In the genomic region with DNA sequence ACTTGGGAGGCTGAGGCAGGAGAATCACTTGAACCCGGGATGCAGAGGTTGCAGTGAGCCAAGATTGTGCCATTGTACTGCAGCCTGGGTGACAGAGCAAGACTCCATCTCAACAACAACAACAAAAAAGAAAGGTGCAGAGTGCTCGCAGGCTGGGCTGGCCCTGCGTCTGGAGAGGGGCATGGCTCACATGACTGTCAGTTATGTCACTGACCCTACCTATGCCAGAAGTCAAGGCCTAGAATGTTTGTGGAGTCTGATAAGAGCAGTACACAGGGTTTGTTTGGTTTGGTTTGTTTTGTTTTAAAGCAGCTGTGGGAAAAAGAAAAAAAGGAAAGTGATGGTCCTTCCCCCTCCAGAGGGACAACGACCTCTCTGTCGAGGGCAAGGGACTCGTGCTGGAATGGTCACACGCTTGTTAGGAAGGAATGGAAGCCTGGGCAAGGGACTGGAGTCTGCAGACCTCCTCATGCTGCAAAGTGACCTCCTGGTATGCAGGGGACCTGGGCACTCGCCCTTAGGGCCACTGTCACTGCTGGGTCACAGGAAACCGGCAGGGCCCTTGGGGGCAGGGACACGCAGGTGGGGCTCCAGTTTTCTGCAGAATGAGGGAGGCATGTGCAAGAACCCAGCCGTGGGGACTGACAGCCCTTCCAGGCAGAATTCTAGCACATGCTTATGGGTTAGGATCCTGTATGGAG, we compare ENCODE assay signal across 1 cellular context.
TF ChIP-seq lines count a peak whose summit lies in the region.

No MANE protein-coding gene starts in this region.

TF ChIP-seq in HepG2, 621 proteins besides CTCF, POLR2A, EP300 and RAD21 (continued from another document and continues in another):
- peak; percentile 94 for TF ChIP-seq ZFP91 (CRISPR knock-in tag; IDR thresholded peaks at IDR 0.05; ENCODE audit: borderline replicate concordance)
- TF ChIP-seq ZNF17 (CRISPR knock-in tag; IDR thresholded peaks at IDR 0.05) = 0 out of 2 replicates have a peak, but pooled peaks have one; percentile 14
- peak; percentile 41; the same call in 1 of the 2 replicates for TF ChIP-seq RFX3 (CRISPR knock-in tag; IDR thresholded peaks at IDR 0.05)
- no peak for TF ChIP-seq ZNF234 (CRISPR knock-in tag; conservative IDR thresholded peaks at IDR 0.05)
- TF ChIP-seq, protein P1, sequence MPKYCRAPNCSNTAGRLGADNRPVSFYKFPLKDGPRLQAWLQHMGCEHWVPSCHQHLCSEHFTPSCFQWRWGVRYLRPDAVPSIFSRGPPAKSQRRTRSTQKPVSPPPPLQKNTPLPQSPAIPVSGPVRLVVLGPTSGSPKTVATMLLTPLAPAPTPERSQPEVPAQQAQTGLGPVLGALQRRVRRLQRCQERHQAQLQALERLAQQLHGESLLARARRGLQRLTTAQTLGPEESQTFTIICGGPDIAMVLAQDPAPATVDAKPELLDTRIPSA (CRISPR knock-in tag; IDR thresholded peaks at IDR 0.05; ENCODE audit: borderline replicate concordance) = no peak
- TF ChIP-seq, protein P2, sequence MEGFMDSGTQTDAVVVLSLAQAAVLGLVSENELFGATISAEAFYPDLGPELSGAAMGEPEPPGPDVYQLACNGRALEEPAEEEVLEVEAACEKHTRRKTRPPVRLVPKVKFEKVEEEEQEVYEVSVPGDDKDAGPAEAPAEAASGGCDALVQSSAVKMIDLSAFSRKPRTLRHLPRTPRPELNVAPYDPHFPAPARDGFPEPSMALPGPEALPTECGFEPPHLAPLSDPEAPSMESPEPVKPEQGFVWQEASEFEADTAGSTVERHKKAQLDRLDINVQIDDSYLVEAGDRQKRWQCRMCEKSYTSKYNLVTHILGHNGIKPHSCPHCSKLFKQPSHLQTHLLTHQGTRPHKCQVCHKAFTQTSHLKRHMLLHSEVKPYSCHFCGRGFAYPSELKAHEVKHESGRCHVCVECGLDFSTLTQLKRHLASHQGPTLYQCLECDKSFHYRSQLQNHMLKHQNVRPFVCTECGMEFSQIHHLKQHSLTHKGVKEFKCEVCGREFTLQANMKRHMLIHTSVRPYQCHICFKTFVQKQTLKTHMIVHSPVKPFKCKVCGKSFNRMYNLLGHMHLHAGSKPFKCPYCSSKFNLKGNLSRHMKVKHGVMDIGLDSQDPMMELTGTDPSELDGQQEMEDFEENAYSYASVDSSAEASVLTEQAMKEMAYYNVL (CRISPR knock-in tag; IDR thresholded peaks at IDR 0.05; ENCODE audit: borderline replicate concordance) = peak; percentile 96
- TF ChIP-seq ZNF737 (CRISPR knock-in tag; IDR thresholded peaks at IDR 0.05; ENCODE audit: borderline replicate concordance) = no peak
- TF ChIP-seq HOXA5 (CRISPR knock-in tag; IDR thresholded peaks at IDR 0.05) = peak; percentile 93
- TF ChIP-seq, protein P3, sequence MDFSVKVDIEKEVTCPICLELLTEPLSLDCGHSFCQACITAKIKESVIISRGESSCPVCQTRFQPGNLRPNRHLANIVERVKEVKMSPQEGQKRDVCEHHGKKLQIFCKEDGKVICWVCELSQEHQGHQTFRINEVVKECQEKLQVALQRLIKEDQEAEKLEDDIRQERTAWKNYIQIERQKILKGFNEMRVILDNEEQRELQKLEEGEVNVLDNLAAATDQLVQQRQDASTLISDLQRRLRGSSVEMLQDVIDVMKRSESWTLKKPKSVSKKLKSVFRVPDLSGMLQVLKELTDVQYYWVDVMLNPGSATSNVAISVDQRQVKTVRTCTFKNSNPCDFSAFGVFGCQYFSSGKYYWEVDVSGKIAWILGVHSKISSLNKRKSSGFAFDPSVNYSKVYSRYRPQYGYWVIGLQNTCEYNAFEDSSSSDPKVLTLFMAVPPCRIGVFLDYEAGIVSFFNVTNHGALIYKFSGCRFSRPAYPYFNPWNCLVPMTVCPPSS (IDR thresholded peaks at IDR 0.05) = no peak
- TF ChIP-seq HOMEZ (CRISPR knock-in tag; IDR thresholded peaks at IDR 0.05; ENCODE audit: low read depth) = peak; percentile 91
- TF ChIP-seq HOXD1 (CRISPR knock-in tag; IDR thresholded peaks at IDR 0.05) = peak; percentile 72; the same call in 1 of the 2 replicates
- peak; percentile 75; the same call in 1 of the 2 replicates for TF ChIP-seq ZNF121 (CRISPR knock-in tag; IDR thresholded peaks at IDR 0.05)
- no peak for TF ChIP-seq TCF12 (IDR thresholded peaks at IDR 0.05)
- TF ChIP-seq TCF12 (CRISPR knock-in tag; IDR thresholded peaks at IDR 0.05) = peak; percentile 98
- peak; percentile 70; the same call in 1 of the 2 replicates for TF ChIP-seq RNF2 (conservative IDR thresholded peaks at IDR 0.05; ENCODE audit: low read depth)
- 0 out of 2 replicates have a peak, but pooled peaks have one; percentile 25 for TF ChIP-seq RFX5 (IDR thresholded peaks at IDR 0.05; ENCODE audit: low read depth, low read length)
- TF ChIP-seq, protein P4, sequence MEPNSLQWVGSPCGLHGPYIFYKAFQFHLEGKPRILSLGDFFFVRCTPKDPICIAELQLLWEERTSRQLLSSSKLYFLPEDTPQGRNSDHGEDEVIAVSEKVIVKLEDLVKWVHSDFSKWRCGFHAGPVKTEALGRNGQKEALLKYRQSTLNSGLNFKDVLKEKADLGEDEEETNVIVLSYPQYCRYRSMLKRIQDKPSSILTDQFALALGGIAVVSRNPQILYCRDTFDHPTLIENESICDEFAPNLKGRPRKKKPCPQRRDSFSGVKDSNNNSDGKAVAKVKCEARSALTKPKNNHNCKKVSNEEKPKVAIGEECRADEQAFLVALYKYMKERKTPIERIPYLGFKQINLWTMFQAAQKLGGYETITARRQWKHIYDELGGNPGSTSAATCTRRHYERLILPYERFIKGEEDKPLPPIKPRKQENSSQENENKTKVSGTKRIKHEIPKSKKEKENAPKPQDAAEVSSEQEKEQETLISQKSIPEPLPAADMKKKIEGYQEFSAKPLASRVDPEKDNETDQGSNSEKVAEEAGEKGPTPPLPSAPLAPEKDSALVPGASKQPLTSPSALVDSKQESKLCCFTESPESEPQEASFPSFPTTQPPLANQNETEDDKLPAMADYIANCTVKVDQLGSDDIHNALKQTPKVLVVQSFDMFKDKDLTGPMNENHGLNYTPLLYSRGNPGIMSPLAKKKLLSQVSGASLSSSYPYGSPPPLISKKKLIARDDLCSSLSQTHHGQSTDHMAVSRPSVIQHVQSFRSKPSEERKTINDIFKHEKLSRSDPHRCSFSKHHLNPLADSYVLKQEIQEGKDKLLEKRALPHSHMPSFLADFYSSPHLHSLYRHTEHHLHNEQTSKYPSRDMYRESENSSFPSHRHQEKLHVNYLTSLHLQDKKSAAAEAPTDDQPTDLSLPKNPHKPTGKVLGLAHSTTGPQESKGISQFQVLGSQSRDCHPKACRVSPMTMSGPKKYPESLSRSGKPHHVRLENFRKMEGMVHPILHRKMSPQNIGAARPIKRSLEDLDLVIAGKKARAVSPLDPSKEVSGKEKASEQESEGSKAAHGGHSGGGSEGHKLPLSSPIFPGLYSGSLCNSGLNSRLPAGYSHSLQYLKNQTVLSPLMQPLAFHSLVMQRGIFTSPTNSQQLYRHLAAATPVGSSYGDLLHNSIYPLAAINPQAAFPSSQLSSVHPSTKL (CRISPR knock-in tag; IDR thresholded peaks at IDR 0.05) = peak; percentile 100
- TF ChIP-seq CREB1 (IDR thresholded peaks at IDR 0.05) = peak; percentile 75
- no peak; the same call in 1 of the 2 replicates for TF ChIP-seq CREB1 (CRISPR knock-in tag; IDR thresholded peaks at IDR 0.05)
- TF ChIP-seq ZNF280B (CRISPR knock-in tag; IDR thresholded peaks at IDR 0.05; ENCODE audit: borderline replicate concordance) = no peak; the same call in 1 of the 2 replicates
- TF ChIP-seq, protein P5, sequence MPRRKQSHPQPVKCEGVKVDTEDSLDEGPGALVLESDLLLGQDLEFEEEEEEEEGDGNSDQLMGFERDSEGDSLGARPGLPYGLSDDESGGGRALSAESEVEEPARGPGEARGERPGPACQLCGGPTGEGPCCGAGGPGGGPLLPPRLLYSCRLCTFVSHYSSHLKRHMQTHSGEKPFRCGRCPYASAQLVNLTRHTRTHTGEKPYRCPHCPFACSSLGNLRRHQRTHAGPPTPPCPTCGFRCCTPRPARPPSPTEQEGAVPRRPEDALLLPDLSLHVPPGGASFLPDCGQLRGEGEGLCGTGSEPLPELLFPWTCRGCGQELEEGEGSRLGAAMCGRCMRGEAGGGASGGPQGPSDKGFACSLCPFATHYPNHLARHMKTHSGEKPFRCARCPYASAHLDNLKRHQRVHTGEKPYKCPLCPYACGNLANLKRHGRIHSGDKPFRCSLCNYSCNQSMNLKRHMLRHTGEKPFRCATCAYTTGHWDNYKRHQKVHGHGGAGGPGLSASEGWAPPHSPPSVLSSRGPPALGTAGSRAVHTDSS (CRISPR knock-in tag; conservative IDR thresholded peaks at IDR 0.05) = 0 out of 2 replicates have a peak, but pooled peaks have one; percentile 68
- peak; percentile 95 for TF ChIP-seq ZNF800 (CRISPR knock-in tag; IDR thresholded peaks at IDR 0.05)
- peak; percentile 95; the same call in 1 of the 2 replicates for TF ChIP-seq NR1H2 (CRISPR knock-in tag; IDR thresholded peaks at IDR 0.05; ENCODE audit: borderline replicate concordance, low read depth)
- no peak for TF ChIP-seq HNRNPH1 (optimal IDR thresholded peaks at IDR 0.05; ENCODE audit: low read depth, low read length)
- TF ChIP-seq CBFB (CRISPR knock-in tag; IDR thresholded peaks at IDR 0.05) = peak; percentile 87
- no peak for TF ChIP-seq NRL (CRISPR knock-in tag; IDR thresholded peaks at IDR 0.05; ENCODE audit: borderline replicate concordance)
- TF ChIP-seq SYNCRIP (IDR thresholded peaks at IDR 0.05; ENCODE audit: insufficient read depth, low read depth, low read length) = no peak
- no peak for TF ChIP-seq ZNF775 (CRISPR knock-in tag; IDR thresholded peaks at IDR 0.05; ENCODE audit: borderline replicate concordance)
- no peak; the same call in 1 of the 2 replicates for TF ChIP-seq ZNF761 (CRISPR knock-in tag; conservative IDR thresholded peaks at IDR 0.05)
- no peak for TF ChIP-seq NONO (IDR thresholded peaks at IDR 0.05)
- peak; percentile 98 for TF ChIP-seq NONO (CRISPR knock-in tag; conservative IDR thresholded peaks at IDR 0.05)
